21 cellular contexts compared by ENCODE assay signal in genomic region chr2:141728142-141728541, GRCh38.
DNase-seq lines count a peak whose midpoint lies in the region; FAIRE-seq and TF ChIP-seq lines count a peak whose summit lies in the region.
"Had no signal": no experiment of that assay in that cellular context is flagged by ENCODE, and none has a peak within 500 bp of the region (broad histone marks: within the 10 kb centered on the region; RNA-seq: fewer than 3 reads in every experiment).

No MANE protein-coding gene starts in this region.

- H2AFZ ChIP-seq in H1 (ENCODE audit: low read length): peak overlapping the region; percentile 70; the same call in 1 of the 2 replicates

- H2BK120ac ChIP-seq in H1 (replicated peaks; ENCODE audit: low read depth, low read length) (no peak overlapping the region), mesendoderm (ENCODE audit: low read depth, low read length) (no peak overlapping the region)

- no peak overlapping the region for H3K4ac ChIP-seq in H1 (replicated peaks; ENCODE audit: insufficient read length, low read depth, low read length)
- no peak overlapping the region for H3K4ac ChIP-seq in mesendoderm (ENCODE audit: low read depth, low read length)

- H3K4me1 ChIP-seq in H1 (replicated peaks in 1 of 4; ENCODE audit: control insufficient read depth in 3 of 4, insufficient read depth in 4 of 4, low read length in 3 of 4): peaks cover 0 to 5% (median 2%) of the 10 kb centered on the region in 4 experiments; a peak in 2 of 7 replicates
- H3K4me1 ChIP-seq in mesendoderm (ENCODE audit: control insufficient read depth, low read depth, low read length): no peaks in the 10 kb centered on the region
- H3K4me1 ChIP-seq: BE2C, Peyer's patch had no signal

- H3K18ac ChIP-seq in H1 (ENCODE audit: extremely low read depth, low read length) (no peak overlapping the region), mesendoderm (ENCODE audit: low read length) (no peak overlapping the region)

- DNase-seq in DMS 273 (lab: John Stamatoyannopoulos, UW; ENCODE audit: unreplicated experiment): peak; percentile 23
- DNase-seq in DMS 273 treated with DMSO at 0.1 percent for 48 hours (lab: John Stamatoyannopoulos, UW): no peak
- peak; percentile 10 for DNase-seq in NCI-H69 (lab: John Stamatoyannopoulos, UW)
- DNase-seq in H1 (ENCODE audit: low read depth in 1 of 2, low spot score in 2 of 2): no peak
- peak; percentile 13 for DNase-seq in mesendoderm
- DNase-seq in NCI-H1417 treated with DMSO at 0.1 percent for 48 hours (lab: John Stamatoyannopoulos, UW): no peak
- DNase-seq in type B pancreatic cell (ENCODE audit: extremely low spot score, unreplicated experiment): no peak
- DNase-seq in NCI-H1105 (lab: John Stamatoyannopoulos, UW): no peak
- DNase-seq: ACHN, BE2C, Calu3, GOT3, HCEC 1CT, NCI-H187, Peyer's patch, SHP77 treated with DMSO at 0.1 percent for 48 hours had no signal

- TF ChIP-seq RAD21 in H1 (IDR thresholded peaks at IDR 0.05 in 1 of 2, conservative IDR thresholded peaks at IDR 0.05 in 1 of 2; ENCODE audit: low read depth in 2 of 2, low read length in 2 of 2): no peak

- TF ChIP-seq POLR2A in H1 (IDR thresholded peaks at IDR 0.05; ENCODE audit: control extremely low read depth in 1 of 2, low read depth in 2 of 2, low read length in 2 of 2): no peak

- CTCF ChIA-PET in H1 (lab: Charles Lee; ENCODE audit: partially characterized antibody): interaction anchor here (0.6 to 1.1 kb wide), 3 partner anchors 13 to 412 kb away, joined by 3 read pairs; no protein-coding TSS in a partner anchor

- H3K4me2 ChIP-seq in H1 (ENCODE audit: insufficient read depth in 1 of 2, low read depth in 2 of 2, low read length in 2 of 2) (no peak overlapping the region), mesendoderm (ENCODE audit: low read length) (no peak overlapping the region)
- H3K4me2 ChIP-seq: KMS-11 had no signal

- no peaks in the 10 kb centered on the region for H4K20me1 ChIP-seq in H1 (replicated peaks in 1 of 2; ENCODE audit: control insufficient read depth in 1 of 2, insufficient read depth in 2 of 2, low read length in 2 of 2)

- no peaks in the 10 kb centered on the region for H3K9me3 ChIP-seq in H1 (ENCODE audit: insufficient read depth in 2 of 2, low read depth in 1 of 2, low read length in 1 of 2)
- H3K9me3 ChIP-seq: BE2C, Peyer's patch had no signal

- no peak for TF ChIP-seq CTCF in H1 (IDR thresholded peaks at IDR 0.05; ENCODE audit: control extremely low read depth in 1 of 3, insufficient read depth in 1 of 3, low read depth in 1 of 3, low read length in 3 of 3)
- TF ChIP-seq CTCF in type B pancreatic cell (conservative IDR thresholded peaks at IDR 0.05): no peak

- H3K27me3 ChIP-seq in H1 (replicated peaks in 1 of 4; ENCODE audit: control insufficient read depth in 3 of 4, extremely low read depth in 1 of 4, insufficient read depth in 3 of 4, low read length in 3 of 4) (no peaks in the 10 kb centered on the region), mesendoderm (ENCODE audit: insufficient read depth, low read length, poor library complexity) (no peaks in the 10 kb centered on the region)
- H3K27me3 ChIP-seq: BE2C, Peyer's patch had no signal

- no peak overlapping the region for H3K9ac ChIP-seq in H1 (replicated peaks in 1 of 4; ENCODE audit: extremely low read depth in 1 of 4, low read depth in 3 of 4, low read length in 3 of 4)
- H3K9ac ChIP-seq in mesendoderm (ENCODE audit: low read length): no peak overlapping the region
- H3K9ac ChIP-seq: KMS-11 had no signal

- peak; percentile 28 for FAIRE-seq in H1 (lab: Jason Lieb, UNC)

- H3K14ac ChIP-seq in H1 (ENCODE audit: insufficient read length): no peak overlapping the region

- H3K27ac ChIP-seq in H1 (ENCODE audit: low read depth, low read length) (no peak overlapping the region), mesendoderm (ENCODE audit: low read depth, low read length) (no peak overlapping the region)
- H3K27ac ChIP-seq: 22Rv1, KMS-11, Peyer's patch, SK-N-MC had no signal

- H2BK5ac ChIP-seq in H1 (ENCODE audit: low read depth, low read length): no peak overlapping the region
- H2BK5ac ChIP-seq in mesendoderm (ENCODE audit: low read length): no peak overlapping the region

- no peak overlapping the region for H4K91ac ChIP-seq in H1 (replicated peaks; ENCODE audit: insufficient read length, low read length)

- no peaks in the 10 kb centered on the region for H3K27me3 Mint-ChIP-seq in type B pancreatic cell
- H3K27me3 Mint-ChIP-seq: IgD-negative memory B cell had no signal

- POLR2A ChIA-PET in H1 (lab: Charles Lee; ENCODE audit: partially characterized antibody): no interaction called here

- peaks cover 10% of the 10 kb centered on the region for H3K4me1 Mint-ChIP-seq in type B pancreatic cell (ENCODE audit: unreplicated experiment)
- H3K4me1 Mint-ChIP-seq: CD14-positive monocyte, IgD-negative memory B cell had no signal

- H3K4me3 ChIP-seq in H1 (ENCODE audit: extremely low read depth in 1 of 4, insufficient read depth in 2 of 4, low read depth in 3 of 4, low read length in 4 of 4) (no peak overlapping the region), mesendoderm (ENCODE audit: low read length) (no peak overlapping the region)
- H3K4me3 ChIP-seq: Peyer's patch, SK-N-MC had no signal

- H3K27ac Mint-ChIP-seq in type B pancreatic cell: no peak overlapping the region
- H3K27ac Mint-ChIP-seq: CD14-positive monocyte, IgD-negative memory B cell had no signal

- H3K79me1 ChIP-seq in H1 (ENCODE audit: low read depth, low read length): no peaks in the 10 kb centered on the region
- no peaks in the 10 kb centered on the region for H3K79me1 ChIP-seq in mesendoderm (ENCODE audit: low read length)

- no peak overlapping the region for H3K23ac ChIP-seq in H1 (ENCODE audit: insufficient read length)
- H3K23ac ChIP-seq in mesendoderm (ENCODE audit: low read length): no peak overlapping the region

- H3K23me2 ChIP-seq in H1 (ENCODE audit: low read depth, low read length): no peaks in the 10 kb centered on the region

- WGBS in H1 (ENCODE audit: extremely low coverage in 1 of 2, insufficient coverage in 1 of 2, insufficient read length in 1 of 2, insufficient replicate concordance in 2 of 2, low coverage in 1 of 2, low lambda C conversion rate in 2 of 2, missing lambda C conversion rate in 1 of 2), 2 experiments: 67% methylated on average over 3 of the region's 3 CpGs; no CpG with 5 or more reads in 1 of the 2 experiments
- WGBS in mesendoderm (ENCODE audit: extremely low coverage, insufficient coverage, low lambda C conversion rate): no CpG with 5 or more reads among the region's 3 CpGs

- no peak overlapping the region for H2BK12ac ChIP-seq in H1 (ENCODE audit: low read depth, low read length)

- H3K4me3 Mint-ChIP-seq in type B pancreatic cell: no peak overlapping the region
- H3K4me3 Mint-ChIP-seq: CD14-positive monocyte, IgD-negative memory B cell had no signal

- H2BK15ac ChIP-seq in H1 (ENCODE audit: low read length): no peak overlapping the region
- no peak overlapping the region for H2BK15ac ChIP-seq in mesendoderm (replicated peaks; ENCODE audit: low read depth)

- no peak overlapping the region for H4K5ac ChIP-seq in H1 (ENCODE audit: insufficient read length, low read depth, low read length)
- no peak overlapping the region for H4K5ac ChIP-seq in mesendoderm (ENCODE audit: low read length)

- H2AK5ac ChIP-seq in H1 (ENCODE audit: low read depth, low read length) (no peak overlapping the region), mesendoderm (ENCODE audit: low read length) (no peak overlapping the region)

- H3K36me3 ChIP-seq in H1 (ENCODE audit: control insufficient read depth in 2 of 4, insufficient read depth in 4 of 4, low read length in 3 of 4) (no peaks in the 10 kb centered on the region), mesendoderm (ENCODE audit: control insufficient read depth, insufficient read depth, low read length) (no peaks in the 10 kb centered on the region)
- H3K36me3 ChIP-seq: BE2C, Peyer's patch had no signal

- H4K8ac ChIP-seq in H1 (ENCODE audit: extremely low read depth, insufficient read depth, low read length): no peak overlapping the region
- no peak overlapping the region for H4K8ac ChIP-seq in mesendoderm (ENCODE audit: low read depth, low read length)

- no peak overlapping the region for H3K56ac ChIP-seq in H1 (replicated peaks; ENCODE audit: insufficient read length, low read depth, low read length)
- no peak overlapping the region for H3K56ac ChIP-seq in mesendoderm (ENCODE audit: low read length)

- no peaks in the 10 kb centered on the region for H3K36me3 Mint-ChIP-seq in type B pancreatic cell
- H3K36me3 Mint-ChIP-seq: CD14-positive monocyte, IgD-negative memory B cell had no signal

- TF ChIP-seq EP300 in H1 (IDR thresholded peaks at IDR 0.05; ENCODE audit: borderline replicate concordance in 1 of 2, low read depth in 2 of 2, low read length in 2 of 2): no peak

- H3K79me2 ChIP-seq in H1 (ENCODE audit: control insufficient read depth in 1 of 2, insufficient read depth in 2 of 2, low read length in 2 of 2) (no peaks in the 10 kb centered on the region), mesendoderm (ENCODE audit: control insufficient read depth, insufficient read depth, low read length) (no peaks in the 10 kb centered on the region)

- H2BK20ac ChIP-seq in H1 (ENCODE audit: low read length): no peak overlapping the region

- H3K9me3 Mint-ChIP-seq in type B pancreatic cell: no peaks in the 10 kb centered on the region
- H3K9me3 Mint-ChIP-seq: IgD-negative memory B cell had no signal

TF ChIP-seq in H1, 55 proteins besides CTCF, POLR2A, EP300 and RAD21 (continues in another document):
- TF ChIP-seq ATF2 (IDR thresholded peaks at IDR 0.05; ENCODE audit: low read length) (no peak), JUND (IDR thresholded peaks at IDR 0.05; ENCODE audit: low read length) (no peak), YY1 (IDR thresholded peaks at IDR 0.05; ENCODE audit: low read depth, low read length) (no peak), JUN (IDR thresholded peaks at IDR 0.05; ENCODE audit: low read depth, low read length) (no peak), E2F6 (IDR thresholded peaks at IDR 0.05) (no peak), HDAC6 (IDR thresholded peaks at IDR 0.05; ENCODE audit: low read depth, low read length) (no peak)

Comparison
In these comparisons a context has a peak if more than half of its experiments do, and no peak if none do; other contexts are left out.
1. DNase-seq: peak in DMS 273 (single experiment), NCI-H69 (single experiment) and mesendoderm (single experiment); none in DMS 273 treated with DMSO at 0.1 percent for 48 hours (single experiment), H1 (0 of 2), NCI-H1417 treated with DMSO at 0.1 percent for 48 hours (single experiment), type B pancreatic cell (single experiment) and NCI-H1105 (single experiment).